ENCODE assay signal across 8 cellular contexts in genomic region chr12:52873832-52874572, GRCh38. TPM values are rescaled to one million over a fixed set of nuclear protein-coding genes. Genes with fewer than 3 reads are reported as not detected.
DNase-seq lines count a peak whose midpoint lies in the region; ATAC-seq and TF ChIP-seq lines count a peak whose summit lies in the region.

No MANE protein-coding gene starts in this region.

- H3K27ac Mint-ChIP-seq in activated naive CD8-positive, alpha-beta T cell: peak overlapping the region; percentile 69

- H3K4me1 Mint-ChIP-seq in activated naive CD8-positive, alpha-beta T cell (ENCODE audit: low read depth): peaks cover 23% of the 10 kb centered on the region

- ATAC-seq in HG02759 (IDR thresholded peaks at IDR 0.05; ENCODE audit: unreplicated experiment) (peak; percentile 57), Right ventricle myocardium inferior (peak; percentile 85)

- no peaks in the 10 kb centered on the region for H3K9me3 Mint-ChIP-seq in activated naive CD8-positive, alpha-beta T cell (ENCODE audit: low read depth)

- H3K4me3 ChIP-seq in BJ (ENCODE audit: low read depth, low read length) (peak overlapping the region; percentile 42), uterus (peak overlapping the region; percentile 38 to 47)

- H3K27me3 ChIP-seq in BJ (ENCODE audit: control insufficient read depth, insufficient read depth, low read length): no peaks in the 10 kb centered on the region
- H3K27me3 ChIP-seq in uterus: no peaks in the 10 kb centered on the region

- H3K36me3 ChIP-seq in BJ (ENCODE audit: control insufficient read depth, insufficient read depth, low read length): no peaks in the 10 kb centered on the region
- H3K36me3 ChIP-seq in uterus: no peaks in the 10 kb centered on the region

- peak; percentile 66 for DNase-seq in BJ (ENCODE audit: low read depth)
- DNase-seq in RPMI8226: peak; percentile 93
- DNase-seq in Right ventricle myocardium inferior (ENCODE audit: missing footprints): peak; percentile 88
- DNase-seq in posterior cingulate gyrus: peak in 9 of 10 donors; percentile 14 to 92 (median 48)
- DNase-seq in uterus: peak; percentile 87 to 92
- no peak for DNase-seq in NK-92 (lab: John Stamatoyannopoulos, UW; ENCODE audit: unreplicated experiment)

- no peaks in the 10 kb centered on the region for H3K36me3 Mint-ChIP-seq in activated naive CD8-positive, alpha-beta T cell

- TF ChIP-seq POLR2A in uterus (IDR thresholded peaks at IDR 0.05): peak in 1 of 2 donors; percentile 25

- peak overlapping the region; percentile 84 for H3K4me3 Mint-ChIP-seq in activated naive CD8-positive, alpha-beta T cell

- TF ChIP-seq CTCF in BJ (IDR thresholded peaks at IDR 0.05; ENCODE audit: insufficient read depth, low read depth, low read length) (no peak), uterus (IDR thresholded peaks at IDR 0.05) (no peak)

- POLR2A ChIA-PET in BJ (lab: Charles Lee): no interaction called here

- H3K27ac ChIP-seq in uterus: peak overlapping the region; percentile 89 to 92

- intact Hi-C loops in Right ventricle myocardium inferior (cut with DNase I): no loop called here
- intact Hi-C loops in posterior cingulate gyrus (cut with DNase I): no loop called here
- intact Hi-C loops in uterus (cut with DNase I; ENCODE audit: low total_unique reads): loop anchor here (10.0 kb wide), 1 partner anchor 719 kb away; no protein-coding TSS in a partner anchor

- no peaks in the 10 kb centered on the region for H3K27me3 Mint-ChIP-seq in activated naive CD8-positive, alpha-beta T cell

- H3K4me1 ChIP-seq in uterus: peaks cover 0 to 15% of the 10 kb centered on the region in 2 donors

- H3K9me3 ChIP-seq in uterus: no peaks in the 10 kb centered on the region

- CTCF ChIA-PET in BJ (lab: Yijun Ruan, JAX): interaction anchor here (0.7 to 13.0 kb wide), 16 partner anchors 8 to 718 kb away, joined by 3 to 283 read pairs (median 4); partner anchors contain the start of gene KRT74

RNA-seq across cellular contexts. Expression of gene KRT78, which starts 25.2 kb away (rescaled TPM):
- not detected in 2 replicates for polyA plus RNA-seq in BJ (2011; rRNA removed)
- polyA minus RNA-seq in BJ (2011; rRNA and poly(A)+ RNA removed): not detected in 2 replicates
- total RNA-seq in Right ventricle myocardium inferior (not detected), uterus (not detected)

RNA-seq across cellular contexts. Expression of gene KRT8, which starts 30.9 kb away (rescaled TPM):
- 31.1 and 41.6 TPM in 2 replicates for polyA plus RNA-seq in BJ (2011; rRNA removed)
- 16.4 and 29.0 TPM in 2 replicates for polyA minus RNA-seq in BJ (2011; rRNA and poly(A)+ RNA removed)
- total RNA-seq in Right ventricle myocardium inferior (117 TPM), uterus (10 to 100 TPM in 3 of 4 donors, 1 to 10 TPM in 1; 9.1 to 46.2 (median 36.5) TPM)

RNA-seq across cellular contexts. Expression of gene KRT79, which starts 39.9 kb away (rescaled TPM):
- polyA plus RNA-seq in BJ (2011; rRNA removed): not detected in 2 replicates
- not detected in 2 replicates for polyA minus RNA-seq in BJ (2011; rRNA and poly(A)+ RNA removed)
- total RNA-seq in Right ventricle myocardium inferior (not detected), uterus (not detected)
